31 cellular contexts compared by ENCODE assay signal in genomic region chr1:39707506-39707905, GRCh38. TPM values are rescaled to one million over a fixed set of nuclear protein-coding genes. Genes with fewer than 3 reads are reported as not detected.
DNase-seq lines count a peak whose midpoint lies in the region; ATAC-seq, FAIRE-seq and TF ChIP-seq lines count a peak whose summit lies in the region.
"Had no signal": no experiment of that assay in that cellular context is flagged by ENCODE, and none has a peak within 500 bp of the region (broad histone marks: within the 10 kb centered on the region; RNA-seq: fewer than 3 reads in every experiment).

No MANE protein-coding gene starts in this region.

- H3K36me3 ChIP-seq in body of pancreas (replicated peaks in 1 of 2; ENCODE audit: insufficient read depth in 1 of 2, low read depth in 2 of 2) (no peaks in the 10 kb centered on the region), small intestine (ENCODE audit: control insufficient read depth in 2 of 2, insufficient read depth in 2 of 2, low read length in 2 of 2) (no peaks in the 10 kb centered on the region)
- H3K36me3 ChIP-seq: BE2C, BLaER1 had no signal

- DNase-seq in body of pancreas (no peak), small intestine (peak; percentile 80), NCI-H345 treated with DMSO at 0.1 percent for 48 hours (lab: John Stamatoyannopoulos, UW; ENCODE audit: unreplicated experiment) (no peak), NOMO-1 treated with dmso at 0.1 percent for 144 hours (lab: John Stamatoyannopoulos, UW; ENCODE audit: unreplicated experiment) (no peak), glomerular visceral epithelial cell (ENCODE audit: extremely low spot score) (no peak)
- DNase-seq: 8988T; ACHN; BE2C; C1 segment of cervical spinal cord; CD4-positive, alpha-beta memory T cell; CD4-positive, CD25-positive, alpha-beta regulatory T cell; CD8-positive, alpha-beta memory T cell; COR-L47; DMS 273 treated with DMSO at 0.1 percent for 48 hours; DMS153; DMS53; DMS79; DND-41; EL; GDM1 had no signal

- H3K9me3 ChIP-seq in body of pancreas (peaks cover 0 to 3% (median 0%) of the 10 kb centered on the region in 3 donors), small intestine (ENCODE audit: control insufficient read depth, low read depth) (no peaks in the 10 kb centered on the region)
- H3K9me3 ChIP-seq: BE2C, BLaER1 had no signal

- no peaks in the 10 kb centered on the region for H3K27me3 ChIP-seq in body of pancreas
- peaks cover 0 to 3% of the 10 kb centered on the region in 2 donors for H3K27me3 ChIP-seq in small intestine (ENCODE audit: control insufficient read depth in 2 of 2, insufficient read depth in 2 of 2, low read length in 2 of 2)
- H3K27me3 ChIP-seq: BE2C, BLaER1 had no signal

- peak; percentile 98 for FAIRE-seq in islet of Langerhans (lab: Jason Lieb, UNC)
- FAIRE-seq in small intestine (lab: Jason Lieb, UNC): peak; percentile 5
- FAIRE-seq: A204.1, GM12878, GM12892, GM18507 had no signal

- H3K4me1 ChIP-seq in body of pancreas: peaks cover 10% of the 10 kb centered on the region
- H3K4me1 ChIP-seq in small intestine (ENCODE audit: control insufficient read depth in 2 of 2, insufficient read depth in 1 of 2, low read depth in 1 of 2, low read length in 1 of 2): peaks cover 0 to 4% of the 10 kb centered on the region in 2 donors
- H3K4me1 ChIP-seq: BE2C had no signal

- no peak for TF ChIP-seq POLR2A in body of pancreas (IDR thresholded peaks at IDR 0.05)

- no peak for TF ChIP-seq CTCF in body of pancreas (IDR thresholded peaks at IDR 0.05)

- peak; percentile 47 for ATAC-seq in body of pancreas
- ATAC-seq: GM12878 had no signal

- H3K4me3 ChIP-seq in body of pancreas: no peak overlapping the region
- no peak overlapping the region for H3K4me3 ChIP-seq in small intestine (ENCODE audit: low read depth in 1 of 2, low read length in 2 of 2)
- H3K4me3 ChIP-seq: BLaER1, GM12878 had no signal

- intact Hi-C loops in body of pancreas (cut with DNase I): no loop called here

- 18 to 28% methylated on average over 4 of the region's 4 CpGs for WGBS in body of pancreas, 2 donors
- 25 to 59% (median 53%) methylated on average over 4 of the region's 4 CpGs for WGBS in small intestine, 3 donors

- H3K27ac ChIP-seq in body of pancreas (no peak overlapping the region), small intestine (ENCODE audit: low read depth in 1 of 2, low read length in 1 of 2) (no peak overlapping the region)
- H3K27ac ChIP-seq: BLaER1 had no signal

RNA-seq across cellular contexts. Expression of gene HPCAL4, which starts 16.3 kb away (rescaled TPM):
- 1 to 10 TPM in 1 of 2 donors, under 1 TPM in 1; 0.66 to 9.1 TPM for total RNA-seq in body of pancreas
- polyA plus RNA-seq in small intestine: under 1 TPM; 0.21 to 0.27 (median 0.22) TPM
- total RNA-seq: A673 had no signal
- polyA plus RNA-seq: AG04450 had no signal

RNA-seq across cellular contexts. Expression of gene PPIE, which starts 31.2 kb away (rescaled TPM):
- total RNA-seq in body of pancreas: 10 to 100 TPM; 25.9 to 33.6 TPM
- polyA plus RNA-seq in small intestine: 10 to 100 TPM; 39.7 to 60.4 (median 50.9) TPM

RNA-seq across cellular contexts. Expression of gene NT5C1A, which starts 35.6 kb away (rescaled TPM):
- 1 to 10 TPM; 2.3 to 3.1 TPM for total RNA-seq in body of pancreas
- polyA plus RNA-seq in small intestine: under 1 TPM in 1 of 3 donors, not detected in 2; 0.16 TPM
- total RNA-seq: A673; CD8-positive, alpha-beta memory T cell; Daoy; G401 had no signal
- polyA plus RNA-seq: AG04450; CD14-positive monocyte; CD4-positive, alpha-beta memory T cell; CD8-positive, alpha-beta memory T cell had no signal
